ENCODE assay signal across 1 cellular context in the genomic region with DNA sequence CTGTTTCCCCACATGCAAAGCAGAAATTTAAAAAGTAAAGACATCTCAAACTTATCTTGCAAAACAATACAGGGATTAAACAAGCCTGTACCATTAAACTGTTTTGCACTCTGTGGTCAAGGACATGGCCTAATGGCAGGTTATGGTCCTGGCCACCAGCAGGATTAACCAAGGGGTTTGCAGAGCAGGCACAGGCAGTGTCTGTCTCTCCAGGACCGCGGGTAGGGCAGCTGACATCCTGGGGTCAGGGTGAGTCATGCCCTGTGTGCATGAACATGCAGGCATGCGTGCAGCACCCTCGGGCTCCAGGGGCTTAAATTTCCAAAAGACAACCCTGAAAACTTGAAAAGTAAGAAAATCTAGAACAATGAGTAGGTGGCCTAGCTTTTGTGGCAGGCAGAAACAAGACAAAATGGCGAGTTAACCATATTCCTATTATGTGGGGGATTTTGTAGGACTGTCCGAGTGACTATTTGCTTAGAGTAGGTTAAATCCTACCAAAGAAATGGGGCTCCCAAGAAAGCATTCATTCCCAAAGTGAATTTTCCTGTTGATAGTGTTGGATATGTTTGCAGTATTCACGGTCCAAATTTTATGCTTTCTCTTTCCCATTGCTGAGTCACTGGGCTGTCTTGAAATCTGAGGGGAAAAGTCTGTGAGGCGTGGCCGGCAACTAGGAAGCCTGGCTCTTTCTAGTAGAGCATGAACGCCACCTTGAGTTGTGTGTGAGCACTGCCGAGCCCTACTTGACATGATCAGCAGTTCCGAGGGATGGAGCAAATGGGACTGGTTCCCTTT.
TF ChIP-seq lines count a peak whose summit lies in the region.

No MANE protein-coding gene starts in this region.

TF ChIP-seq in HepG2, 621 proteins besides CTCF, POLR2A, EP300 and RAD21 (continued from another document and continues in another):
- TF ChIP-seq, protein P1, sequence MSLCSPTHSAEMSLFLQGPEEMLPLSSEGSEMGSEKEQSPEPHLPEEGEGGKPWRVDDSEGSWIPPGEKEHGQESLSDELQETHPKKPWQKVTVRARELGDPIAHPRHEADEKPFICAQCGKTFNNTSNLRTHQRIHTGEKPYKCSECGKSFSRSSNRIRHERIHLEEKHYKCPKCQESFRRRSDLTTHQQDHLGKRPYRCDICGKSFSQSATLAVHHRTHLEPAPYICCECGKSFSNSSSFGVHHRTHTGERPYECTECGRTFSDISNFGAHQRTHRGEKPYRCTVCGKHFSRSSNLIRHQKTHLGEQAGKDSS (CRISPR knock-in tag; IDR thresholded peaks at IDR 0.05; ENCODE audit: borderline replicate concordance, low read depth), result peak; percentile 94
- TF ChIP-seq, protein P2, sequence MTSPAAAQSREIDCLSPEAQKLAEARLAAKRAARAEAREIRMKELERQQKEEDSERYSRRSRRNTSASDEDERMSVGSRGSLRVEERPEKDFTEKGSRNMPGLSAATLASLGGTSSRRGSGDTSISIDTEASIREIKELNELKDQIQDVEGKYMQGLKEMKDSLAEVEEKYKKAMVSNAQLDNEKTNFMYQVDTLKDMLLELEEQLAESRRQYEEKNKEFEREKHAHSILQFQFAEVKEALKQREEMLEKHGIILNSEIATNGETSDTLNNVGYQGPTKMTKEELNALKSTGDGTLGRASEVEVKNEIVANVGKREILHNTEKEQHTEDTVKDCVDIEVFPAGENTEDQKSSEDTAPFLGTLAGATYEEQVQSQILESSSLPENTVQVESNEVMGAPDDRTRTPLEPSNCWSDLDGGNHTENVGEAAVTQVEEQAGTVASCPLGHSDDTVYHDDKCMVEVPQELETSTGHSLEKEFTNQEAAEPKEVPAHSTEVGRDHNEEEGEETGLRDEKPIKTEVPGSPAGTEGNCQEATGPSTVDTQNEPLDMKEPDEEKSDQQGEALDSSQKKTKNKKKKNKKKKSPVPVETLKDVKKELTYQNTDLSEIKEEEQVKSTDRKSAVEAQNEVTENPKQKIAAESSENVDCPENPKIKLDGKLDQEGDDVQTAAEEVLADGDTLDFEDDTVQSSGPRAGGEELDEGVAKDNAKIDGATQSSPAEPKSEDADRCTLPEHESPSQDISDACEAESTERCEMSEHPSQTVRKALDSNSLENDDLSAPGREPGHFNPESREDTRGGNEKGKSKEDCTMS (CRISPR knock-in tag; conservative IDR thresholded peaks at IDR 0.05), result 0 out of 2 replicates have a peak, but pooled peaks have one; percentile 41
- TF ChIP-seq MXI1 (IDR thresholded peaks at IDR 0.05; ENCODE audit: borderline replicate concordance, low read depth, low read length) (peak; percentile 67; the same call in 1 of the 3 replicates), ZNF10 (CRISPR knock-in tag; IDR thresholded peaks at IDR 0.05; ENCODE audit: borderline replicate concordance, low read depth) (no peak), ZNF451 (CRISPR knock-in tag; IDR thresholded peaks at IDR 0.05) (no peak), ZNF713 (CRISPR knock-in tag; IDR thresholded peaks at IDR 0.05) (0 out of 2 replicates have a peak, but pooled peaks have one; percentile 23), ZNF121 (CRISPR knock-in tag; IDR thresholded peaks at IDR 0.05) (peak; percentile 95), NFYB (CRISPR knock-in tag; IDR thresholded peaks at IDR 0.05) (peak; percentile 19; the same call in 1 of the 2 replicates), MED13 (CRISPR knock-in tag; IDR thresholded peaks at IDR 0.05) (0 out of 2 replicates have a peak, but pooled peaks have one; percentile 19), KLF11 (CRISPR knock-in tag; IDR thresholded peaks at IDR 0.05) (no peak), ZNF607 (CRISPR knock-in tag; IDR thresholded peaks at IDR 0.05; ENCODE audit: borderline replicate concordance) (0 out of 2 replicates have a peak, but pooled peaks have one; percentile 24), GATAD1 (CRISPR knock-in tag; IDR thresholded peaks at IDR 0.05) (peak; percentile 70; the same call in 1 of the 2 replicates), GFI1 (CRISPR knock-in tag; IDR thresholded peaks at IDR 0.05; ENCODE audit: borderline replicate concordance) (peak; percentile 69), KDM5B (CRISPR knock-in tag; IDR thresholded peaks at IDR 0.05; ENCODE audit: borderline replicate concordance) (peak; percentile 48; the same call in 1 of the 2 replicates), TP53 (CRISPR knock-in tag; conservative IDR thresholded peaks at IDR 0.05) (no peak; the same call in 1 of the 2 replicates), SP5 (CRISPR knock-in tag; IDR thresholded peaks at IDR 0.05; ENCODE audit: borderline replicate concordance, low read depth) (peak; percentile 55), SOX5 (CRISPR knock-in tag; IDR thresholded peaks at IDR 0.05; ENCODE audit: borderline replicate concordance) (peak; percentile 73), ZNF577 (CRISPR knock-in tag; IDR thresholded peaks at IDR 0.05; ENCODE audit: borderline replicate concordance, low read depth) (no peak), BORCS8-MEF2B (CRISPR knock-in tag; IDR thresholded peaks at IDR 0.05) (peak; percentile 83)
- TF ChIP-seq, protein P3, sequence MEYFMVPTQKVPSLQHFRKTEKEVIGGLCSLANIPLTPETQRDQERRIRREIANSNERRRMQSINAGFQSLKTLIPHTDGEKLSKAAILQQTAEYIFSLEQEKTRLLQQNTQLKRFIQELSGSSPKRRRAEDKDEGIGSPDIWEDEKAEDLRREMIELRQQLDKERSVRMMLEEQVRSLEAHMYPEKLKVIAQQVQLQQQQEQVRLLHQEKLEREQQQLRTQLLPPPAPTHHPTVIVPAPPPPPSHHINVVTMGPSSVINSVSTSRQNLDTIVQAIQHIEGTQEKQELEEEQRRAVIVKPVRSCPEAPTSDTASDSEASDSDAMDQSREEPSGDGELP (IDR thresholded peaks at IDR 0.05; ENCODE audit: borderline replicate concordance, low read depth), result peak; percentile 90
- TF ChIP-seq, protein P4, sequence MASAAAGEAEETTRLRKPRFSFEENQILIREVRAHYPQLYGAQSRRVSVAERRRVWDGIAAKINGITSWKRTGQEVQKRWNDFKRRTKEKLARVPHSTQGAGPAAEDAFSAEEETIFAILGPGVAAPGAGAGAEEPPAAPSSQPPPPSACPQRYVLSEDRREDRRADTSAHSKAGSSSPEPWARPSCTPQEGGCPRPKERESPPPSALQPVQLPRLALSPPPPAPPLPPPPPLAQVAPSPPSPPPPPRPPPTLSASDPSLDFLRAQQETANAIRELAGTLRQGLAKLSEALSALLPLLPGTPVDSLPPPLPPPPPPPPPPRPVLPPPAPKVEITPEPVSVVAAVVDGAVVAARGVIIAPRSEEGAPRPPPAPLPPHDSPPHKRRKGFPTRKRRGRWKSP (CRISPR knock-in tag; IDR thresholded peaks at IDR 0.05), result peak; percentile 87
- TF ChIP-seq, protein P5, sequence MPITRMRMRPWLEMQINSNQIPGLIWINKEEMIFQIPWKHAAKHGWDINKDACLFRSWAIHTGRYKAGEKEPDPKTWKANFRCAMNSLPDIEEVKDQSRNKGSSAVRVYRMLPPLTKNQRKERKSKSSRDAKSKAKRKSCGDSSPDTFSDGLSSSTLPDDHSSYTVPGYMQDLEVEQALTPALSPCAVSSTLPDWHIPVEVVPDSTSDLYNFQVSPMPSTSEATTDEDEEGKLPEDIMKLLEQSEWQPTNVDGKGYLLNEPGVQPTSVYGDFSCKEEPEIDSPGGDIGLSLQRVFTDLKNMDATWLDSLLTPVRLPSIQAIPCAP (CRISPR knock-in tag; IDR thresholded peaks at IDR 0.05; ENCODE audit: low read depth), result no peak
- TF ChIP-seq, protein P6, sequence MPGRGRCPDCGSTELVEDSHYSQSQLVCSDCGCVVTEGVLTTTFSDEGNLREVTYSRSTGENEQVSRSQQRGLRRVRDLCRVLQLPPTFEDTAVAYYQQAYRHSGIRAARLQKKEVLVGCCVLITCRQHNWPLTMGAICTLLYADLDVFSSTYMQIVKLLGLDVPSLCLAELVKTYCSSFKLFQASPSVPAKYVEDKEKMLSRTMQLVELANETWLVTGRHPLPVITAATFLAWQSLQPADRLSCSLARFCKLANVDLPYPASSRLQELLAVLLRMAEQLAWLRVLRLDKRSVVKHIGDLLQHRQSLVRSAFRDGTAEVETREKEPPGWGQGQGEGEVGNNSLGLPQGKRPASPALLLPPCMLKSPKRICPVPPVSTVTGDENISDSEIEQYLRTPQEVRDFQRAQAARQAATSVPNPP (CRISPR knock-in tag; IDR thresholded peaks at IDR 0.05), result 0 out of 2 replicates have a peak, but pooled peaks have one; percentile 22
- TF ChIP-seq, protein P7, sequence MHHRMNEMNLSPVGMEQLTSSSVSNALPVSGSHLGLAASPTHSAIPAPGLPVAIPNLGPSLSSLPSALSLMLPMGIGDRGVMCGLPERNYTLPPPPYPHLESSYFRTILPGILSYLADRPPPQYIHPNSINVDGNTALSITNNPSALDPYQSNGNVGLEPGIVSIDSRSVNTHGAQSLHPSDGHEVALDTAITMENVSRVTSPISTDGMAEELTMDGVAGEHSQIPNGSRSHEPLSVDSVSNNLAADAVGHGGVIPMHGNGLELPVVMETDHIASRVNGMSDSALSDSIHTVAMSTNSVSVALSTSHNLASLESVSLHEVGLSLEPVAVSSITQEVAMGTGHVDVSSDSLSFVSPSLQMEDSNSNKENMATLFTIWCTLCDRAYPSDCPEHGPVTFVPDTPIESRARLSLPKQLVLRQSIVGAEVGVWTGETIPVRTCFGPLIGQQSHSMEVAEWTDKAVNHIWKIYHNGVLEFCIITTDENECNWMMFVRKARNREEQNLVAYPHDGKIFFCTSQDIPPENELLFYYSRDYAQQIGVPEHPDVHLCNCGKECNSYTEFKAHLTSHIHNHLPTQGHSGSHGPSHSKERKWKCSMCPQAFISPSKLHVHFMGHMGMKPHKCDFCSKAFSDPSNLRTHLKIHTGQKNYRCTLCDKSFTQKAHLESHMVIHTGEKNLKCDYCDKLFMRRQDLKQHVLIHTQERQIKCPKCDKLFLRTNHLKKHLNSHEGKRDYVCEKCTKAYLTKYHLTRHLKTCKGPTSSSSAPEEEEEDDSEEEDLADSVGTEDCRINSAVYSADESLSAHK (CRISPR knock-in tag; IDR thresholded peaks at IDR 0.05; ENCODE audit: borderline replicate concordance), result 0 out of 2 replicates have a peak, but pooled peaks have one; percentile 26
- TF ChIP-seq, protein P8, sequence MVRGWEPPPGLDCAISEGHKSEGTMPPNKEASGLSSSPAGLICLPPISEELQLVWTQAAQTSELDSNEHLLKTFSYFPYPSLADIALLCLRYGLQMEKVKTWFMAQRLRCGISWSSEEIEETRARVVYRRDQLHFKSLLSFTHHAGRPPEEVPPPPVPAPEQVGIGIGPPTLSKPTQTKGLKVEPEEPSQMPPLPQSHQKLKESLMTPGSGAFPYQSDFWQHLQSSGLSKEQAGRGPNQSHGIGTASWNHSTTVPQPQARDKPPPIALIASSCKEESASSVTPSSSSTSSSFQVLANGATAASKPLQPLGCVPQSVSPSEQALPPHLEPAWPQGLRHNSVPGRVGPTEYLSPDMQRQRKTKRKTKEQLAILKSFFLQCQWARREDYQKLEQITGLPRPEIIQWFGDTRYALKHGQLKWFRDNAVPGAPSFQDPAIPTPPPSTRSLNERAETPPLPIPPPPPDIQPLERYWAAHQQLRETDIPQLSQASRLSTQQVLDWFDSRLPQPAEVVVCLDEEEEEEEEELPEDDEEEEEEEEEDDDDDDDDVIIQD (CRISPR knock-in tag; IDR thresholded peaks at IDR 0.05; ENCODE audit: low read depth), result peak; percentile 50
- TF ChIP-seq, protein P9, sequence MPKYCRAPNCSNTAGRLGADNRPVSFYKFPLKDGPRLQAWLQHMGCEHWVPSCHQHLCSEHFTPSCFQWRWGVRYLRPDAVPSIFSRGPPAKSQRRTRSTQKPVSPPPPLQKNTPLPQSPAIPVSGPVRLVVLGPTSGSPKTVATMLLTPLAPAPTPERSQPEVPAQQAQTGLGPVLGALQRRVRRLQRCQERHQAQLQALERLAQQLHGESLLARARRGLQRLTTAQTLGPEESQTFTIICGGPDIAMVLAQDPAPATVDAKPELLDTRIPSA (CRISPR knock-in tag; IDR thresholded peaks at IDR 0.05; ENCODE audit: borderline replicate concordance), result no peak
- TF ChIP-seq, protein P10, sequence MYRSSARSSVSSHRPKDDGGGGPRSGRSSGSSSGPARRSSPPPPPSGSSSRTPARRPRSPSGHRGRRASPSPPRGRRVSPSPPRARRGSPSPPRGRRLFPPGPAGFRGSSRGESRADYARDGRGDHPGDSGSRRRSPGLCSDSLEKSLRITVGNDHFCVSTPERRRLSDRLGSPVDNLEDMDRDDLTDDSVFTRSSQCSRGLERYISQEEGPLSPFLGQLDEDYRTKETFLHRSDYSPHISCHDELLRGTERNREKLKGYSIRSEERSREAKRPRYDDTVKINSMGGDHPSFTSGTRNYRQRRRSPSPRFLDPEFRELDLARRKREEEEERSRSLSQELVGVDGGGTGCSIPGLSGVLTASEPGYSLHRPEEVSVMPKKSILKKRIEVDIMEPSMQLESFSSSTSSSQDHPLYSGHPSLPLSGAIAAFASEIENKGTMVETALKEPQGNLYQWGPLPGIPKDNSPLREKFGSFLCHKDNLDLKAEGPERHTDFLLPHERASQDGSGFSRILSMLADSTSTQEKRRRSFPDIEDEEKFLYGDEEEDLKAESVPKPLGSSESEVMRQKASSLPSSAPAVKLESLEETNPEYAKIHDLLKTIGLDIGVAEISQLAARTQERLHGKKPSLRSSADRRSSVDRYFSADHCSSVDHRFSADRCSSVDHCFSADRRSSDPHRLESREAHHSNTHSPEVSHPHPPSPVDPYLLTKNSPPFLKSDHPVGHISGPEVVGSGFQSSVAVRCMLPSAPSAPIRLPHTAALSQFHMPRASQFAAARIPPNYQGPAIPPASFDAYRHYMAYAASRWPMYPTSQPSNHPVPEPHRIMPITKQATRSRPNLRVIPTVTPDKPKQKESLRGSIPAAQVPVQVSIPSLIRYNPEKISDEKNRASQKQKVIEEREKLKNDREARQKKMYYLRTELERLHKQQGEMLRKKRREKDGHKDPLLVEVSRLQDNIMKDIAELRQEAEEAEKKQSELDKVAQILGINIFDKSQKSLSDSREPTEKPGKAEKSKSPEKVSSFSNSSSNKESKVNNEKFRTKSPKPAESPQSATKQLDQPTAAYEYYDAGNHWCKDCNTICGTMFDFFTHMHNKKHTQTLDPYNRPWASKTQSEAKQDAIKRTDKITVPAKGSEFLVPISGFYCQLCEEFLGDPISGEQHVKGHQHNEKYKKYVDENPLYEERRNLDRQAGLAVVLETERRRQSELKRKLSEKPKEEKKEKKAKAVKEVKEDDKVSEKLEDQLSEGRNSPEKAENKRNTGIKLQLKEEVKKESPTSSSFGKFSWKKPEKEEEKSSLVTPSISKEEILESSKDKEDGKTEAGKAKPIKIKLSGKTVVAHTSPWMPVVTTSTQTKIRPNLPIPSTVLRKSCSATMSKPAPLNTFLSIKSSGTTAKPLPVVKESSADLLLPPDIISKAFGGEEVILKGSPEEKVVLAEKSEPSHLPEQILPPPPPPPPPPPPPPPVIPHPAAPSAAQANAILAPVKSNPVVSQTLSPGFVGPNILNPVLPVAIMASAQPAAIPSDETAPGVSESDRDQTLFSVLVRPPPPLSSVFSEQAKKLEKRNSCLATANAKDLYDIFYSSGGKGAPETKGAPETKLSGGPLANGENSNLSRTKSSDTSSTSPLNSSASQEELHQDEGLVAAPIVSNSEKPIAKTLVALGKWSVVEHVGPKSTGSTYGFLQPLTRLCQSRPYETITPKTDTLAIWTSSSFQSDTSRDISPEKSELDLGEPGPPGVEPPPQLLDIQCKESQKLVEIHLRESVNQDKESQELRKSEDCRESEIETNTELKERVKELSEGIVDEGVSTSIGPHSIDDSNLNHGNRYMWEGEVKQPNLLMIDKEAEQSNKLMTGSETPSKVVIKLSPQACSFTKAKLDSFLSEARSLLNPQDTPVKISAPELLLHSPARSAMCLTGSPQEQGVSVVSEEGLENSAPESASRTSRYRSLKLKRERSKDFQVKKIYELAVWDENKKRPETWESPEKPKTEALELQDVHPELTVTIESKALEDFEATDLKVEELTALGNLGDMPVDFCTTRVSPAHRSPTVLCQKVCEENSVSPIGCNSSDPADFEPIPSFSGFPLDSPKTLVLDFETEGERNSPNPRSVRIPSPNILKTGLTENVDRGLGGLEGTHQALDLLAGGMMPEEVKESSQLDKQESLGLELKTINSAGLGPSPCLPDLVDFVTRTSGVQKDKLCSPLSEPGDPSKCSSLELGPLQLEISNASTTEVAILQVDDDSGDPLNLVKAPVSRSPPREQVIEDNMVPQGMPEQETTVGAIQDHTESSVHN (CRISPR knock-in tag; IDR thresholded peaks at IDR 0.05), result peak; percentile 73; the same call in 1 of the 2 replicates
